8 cellular contexts compared by ENCODE assay signal in genomic region chr2:100292022-100292580, GRCh38. TPM values are rescaled to one million over a fixed set of nuclear protein-coding genes. Genes with fewer than 3 reads are reported as not detected.
DNase-seq lines count a peak whose midpoint lies in the region; ATAC-seq, FAIRE-seq and TF ChIP-seq lines count a peak whose summit lies in the region.

No MANE protein-coding gene starts in this region.

- no peaks in the 10 kb centered on the region for H3K9me3 Mint-ChIP-seq in HFFc6

- peak overlapping the region; percentile 98 to 99 for H3K27ac ChIP-seq in A549
- H3K27ac ChIP-seq in dorsolateral prefrontal cortex, result peak overlapping the region in 46 of 59 donors; percentile 1 to 88 (median 68)
- peak overlapping the region; percentile 91 for H3K27ac ChIP-seq in osteoblast (ENCODE audit: low read depth, low read length)

- H3K36me3 ChIP-seq in osteoblast (ENCODE audit: insufficient read depth, low read length), result no peaks in the 10 kb centered on the region

- H2AFZ ChIP-seq in osteoblast (ENCODE audit: low read length), result no peak overlapping the region

- POLR2A ChIA-PET in A549 (lab: Yijun Ruan, JAX), result interaction anchor here (0.7 to 2.6 kb wide), 7 partner anchors 10 to 271 kb away, joined by 3 to 49 read pairs (median 7); partner anchors contain the start of genes CHST10, LONRF2 and PDCL3

- no peak overlapping the region for H3K4me3 Mint-ChIP-seq in HFFc6

- H4K20me1 ChIP-seq in osteoblast (ENCODE audit: insufficient read depth, low read length), result no peaks in the 10 kb centered on the region

- TF ChIP-seq CTCF in A549 (IDR thresholded peaks at IDR 0.05), result no peak
- TF ChIP-seq CTCF in HFFc6 (IDR thresholded peaks at IDR 0.05), result peak; percentile 30; the same call in 1 of the 2 replicates
- no peak for TF ChIP-seq CTCF in dorsolateral prefrontal cortex (IDR thresholded peaks at IDR 0.05 in 54 of 56, conservative IDR thresholded peaks at IDR 0.05 in 2 of 56; ENCODE audit: low read depth in 1 of 56, partially characterized antibody in 56 of 56)
- no peak for TF ChIP-seq CTCF in osteoblast (IDR thresholded peaks at IDR 0.05; ENCODE audit: extremely low read depth, low read depth, low read length)

- peak overlapping the region; percentile 87 for H3K4me2 ChIP-seq in A549
- H3K4me2 ChIP-seq in osteoblast (ENCODE audit: insufficient read depth, low read length), result peak overlapping the region; percentile 42

- peak; percentile 32 to 53; a peak in 4 of 5 replicates for TF ChIP-seq RAD21 in A549 (conservative IDR thresholded peaks at IDR 0.05 in 1 of 2, IDR thresholded peaks at IDR 0.05 in 1 of 2)

- H3K27me3 Mint-ChIP-seq in HFFc6 (ENCODE audit: insufficient read depth), result peaks cover 6% of the 10 kb centered on the region

- TF ChIP-seq EP300 in A549 (IDR thresholded peaks at IDR 0.05), result peak; percentile 79 to 91; a peak in 3 of 5 replicates

- FAIRE-seq in A549 (lab: Jason Lieb, UNC), result no peak

- intact Hi-C loops in dorsolateral prefrontal cortex (cut with DNase I), result no loop called here

- no peaks in the 10 kb centered on the region for H3K4me1 Mint-ChIP-seq in HFFc6 (ENCODE audit: low read depth)

- H3K36me3 Mint-ChIP-seq in HFFc6 (ENCODE audit: low read depth), result no peaks in the 10 kb centered on the region

- peaks cover 40% of the 10 kb centered on the region for H3K4me1 ChIP-seq in A549
- H3K4me1 ChIP-seq in osteoblast (ENCODE audit: insufficient read depth, low read length), result peaks cover 23% of the 10 kb centered on the region

- 3% methylated on average over 4 of the region's 4 CpGs for WGBS in A549 (ENCODE audit: missing lambda C conversion rate)

- H3K27me3 ChIP-seq in dorsolateral prefrontal cortex (no peaks in the 10 kb centered on the region), osteoblast (ENCODE audit: insufficient read depth, low read length) (peaks cover 12% of the 10 kb centered on the region)

- H3K79me2 ChIP-seq in osteoblast (ENCODE audit: insufficient read depth, low read length), result no peaks in the 10 kb centered on the region

- CTCF ChIA-PET in A549 (lab: Yijun Ruan, JAX), result interaction anchor here (0.6 to 10.0 kb wide), 15 partner anchors 9 to 473 kb away, joined by 3 to 93 read pairs (median 4); partner anchors contain the start of gene LONRF2

- H3K9me3 ChIP-seq in A549 (no peaks in the 10 kb centered on the region), osteoblast (ENCODE audit: low read depth, low read length) (no peaks in the 10 kb centered on the region)

- ATAC-seq in A549, result peak; percentile 89
- ATAC-seq in HG03108 (IDR thresholded peaks at IDR 0.05; ENCODE audit: unreplicated experiment), result no peak
- ATAC-seq in GM18873 (IDR thresholded peaks at IDR 0.05; ENCODE audit: low FRiP score, unreplicated experiment), result no peak

- H3K4me3 ChIP-seq in A549 (peak overlapping the region; percentile 7; the same call in 1 of the 3 replicates), dorsolateral prefrontal cortex (no peak overlapping the region), osteoblast (ENCODE audit: insufficient read depth, low read length) (no peak overlapping the region)

- no peak for TF ChIP-seq POLR2A in A549 (IDR thresholded peaks at IDR 0.05; ENCODE audit: low read length)

- H3K27ac Mint-ChIP-seq in HFFc6, result no peak overlapping the region

- DNase-seq in A549 (ENCODE audit: low read depth in 1 of 2, low spot score in 1 of 2), result peak; percentile 82 to 99
- peak; percentile 96 for DNase-seq in HFFc6
- peak; percentile 47 to 82 for DNase-seq in SW 1271 (lab: John Stamatoyannopoulos, UW)
- peak in 2 of 10 donors; percentile 27 to 53 for DNase-seq in dorsolateral prefrontal cortex
- DNase-seq in osteoblast (ENCODE audit: insufficient read length, low spot score, missing footprints), result no peak
- DNase-seq in mesenteric fat pad (ENCODE audit: low spot score), result no peak

TF ChIP-seq in A549, 52 proteins besides CTCF, POLR2A, EP300 and RAD21 (continues in another document):
- TF ChIP-seq FOSB (CRISPR knock-in tag; IDR thresholded peaks at IDR 0.05), result no peak
- peak; percentile 94 for TF ChIP-seq JUNB (IDR thresholded peaks at IDR 0.05)
- TF ChIP-seq HEYL (CRISPR knock-in tag; IDR thresholded peaks at IDR 0.05), result no peak
- peak; percentile 66; the same call in 1 of the 2 replicates for TF ChIP-seq MAX (IDR thresholded peaks at IDR 0.05)
- TF ChIP-seq ZC3H11A (IDR thresholded peaks at IDR 0.05), result no peak
- TF ChIP-seq, protein P1, sequence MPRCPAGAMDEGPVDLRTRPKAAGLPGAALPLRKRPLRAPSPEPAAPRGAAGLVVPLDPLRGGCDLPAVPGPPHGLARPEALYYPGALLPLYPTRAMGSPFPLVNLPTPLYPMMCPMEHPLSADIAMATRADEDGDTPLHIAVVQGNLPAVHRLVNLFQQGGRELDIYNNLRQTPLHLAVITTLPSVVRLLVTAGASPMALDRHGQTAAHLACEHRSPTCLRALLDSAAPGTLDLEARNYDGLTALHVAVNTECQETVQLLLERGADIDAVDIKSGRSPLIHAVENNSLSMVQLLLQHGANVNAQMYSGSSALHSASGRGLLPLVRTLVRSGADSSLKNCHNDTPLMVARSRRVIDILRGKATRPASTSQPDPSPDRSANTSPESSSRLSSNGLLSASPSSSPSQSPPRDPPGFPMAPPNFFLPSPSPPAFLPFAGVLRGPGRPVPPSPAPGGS (IDR thresholded peaks at IDR 0.05), result no peak; the same call in 2 of the 3 replicates
- no peak for TF ChIP-seq ZNF302 (CRISPR knock-in tag; IDR thresholded peaks at IDR 0.05)
- TF ChIP-seq FOXS1 (CRISPR knock-in tag; IDR thresholded peaks at IDR 0.05), result no peak
- TF ChIP-seq HOXB13 (CRISPR knock-in tag; IDR thresholded peaks at IDR 0.05; ENCODE audit: low read depth), result no peak
- TF ChIP-seq, protein P2, sequence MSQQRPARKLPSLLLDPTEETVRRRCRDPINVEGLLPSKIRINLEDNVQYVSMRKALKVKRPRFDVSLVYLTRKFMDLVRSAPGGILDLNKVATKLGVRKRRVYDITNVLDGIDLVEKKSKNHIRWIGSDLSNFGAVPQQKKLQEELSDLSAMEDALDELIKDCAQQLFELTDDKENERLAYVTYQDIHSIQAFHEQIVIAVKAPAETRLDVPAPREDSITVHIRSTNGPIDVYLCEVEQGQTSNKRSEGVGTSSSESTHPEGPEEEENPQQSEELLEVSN (IDR thresholded peaks at IDR 0.05; ENCODE audit: borderline replicate concordance, low read depth), result 0 out of 2 replicates have a peak, but pooled peaks have one; percentile 7
- TF ChIP-seq BHLHE40 (IDR thresholded peaks at IDR 0.05; ENCODE audit: low read depth, low read length), result no peak
- TF ChIP-seq MAFK (IDR thresholded peaks at IDR 0.05; ENCODE audit: partially characterized antibody), result no peak
- TF ChIP-seq SMC3 (IDR thresholded peaks at IDR 0.05), result peak; percentile 48
- TF ChIP-seq HDAC2 (IDR thresholded peaks at IDR 0.05), result no peak
- peak in 1 of 2 experiments; percentile 79; a peak in 4 of 5 replicates for TF ChIP-seq JUN (IDR thresholded peaks at IDR 0.05)
- TF ChIP-seq TP53 (CRISPR knock-in tag; IDR thresholded peaks at IDR 0.05), result no peak
- TF ChIP-seq, protein P3, sequence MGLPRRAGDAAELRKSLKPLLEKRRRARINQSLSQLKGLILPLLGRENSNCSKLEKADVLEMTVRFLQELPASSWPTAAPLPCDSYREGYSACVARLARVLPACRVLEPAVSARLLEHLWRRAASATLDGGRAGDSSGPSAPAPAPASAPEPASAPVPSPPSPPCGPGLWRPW (IDR thresholded peaks at IDR 0.05), result no peak
- TF ChIP-seq EHMT2 (IDR thresholded peaks at IDR 0.05; ENCODE audit: low read depth), result no peak
- no peak for TF ChIP-seq RCOR1 (IDR thresholded peaks at IDR 0.05; ENCODE audit: low read depth, low read length)
- TF ChIP-seq ZFP36 (IDR thresholded peaks at IDR 0.05; ENCODE audit: borderline replicate concordance, partially characterized antibody), result no peak
- TF ChIP-seq CBX2 (IDR thresholded peaks at IDR 0.05; ENCODE audit: borderline replicate concordance, low read depth), result no peak
- TF ChIP-seq, protein P4, sequence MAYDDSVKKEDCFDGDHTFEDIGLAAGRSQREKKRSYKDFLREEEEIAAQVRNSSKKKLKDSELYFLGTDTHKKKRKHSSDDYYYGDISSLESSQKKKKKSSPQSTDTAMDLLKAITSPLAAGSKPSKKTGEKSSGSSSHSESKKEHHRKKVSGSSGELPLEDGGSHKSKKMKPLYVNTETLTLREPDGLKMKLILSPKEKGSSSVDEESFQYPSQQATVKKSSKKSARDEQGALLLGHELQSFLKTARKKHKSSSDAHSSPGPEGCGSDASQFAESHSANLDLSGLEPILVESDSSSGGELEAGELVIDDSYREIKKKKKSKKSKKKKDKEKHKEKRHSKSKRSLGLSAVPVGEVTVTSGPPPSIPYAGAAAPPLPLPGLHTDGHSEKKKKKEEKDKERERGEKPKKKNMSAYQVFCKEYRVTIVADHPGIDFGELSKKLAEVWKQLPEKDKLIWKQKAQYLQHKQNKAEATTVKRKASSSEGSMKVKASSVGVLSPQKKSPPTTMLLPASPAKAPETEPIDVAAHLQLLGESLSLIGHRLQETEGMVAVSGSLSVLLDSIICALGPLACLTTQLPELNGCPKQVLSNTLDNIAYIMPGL (CRISPR knock-in tag; IDR thresholded peaks at IDR 0.05; ENCODE audit: borderline replicate concordance), result no peak
- peak; percentile 75 to 93 for TF ChIP-seq CEBPB (IDR thresholded peaks at IDR 0.05)
- TF ChIP-seq ATOH8 (CRISPR knock-in tag; IDR thresholded peaks at IDR 0.05; ENCODE audit: low read depth), result no peak
- TF ChIP-seq CBX8 (IDR thresholded peaks at IDR 0.05), result no peak

RNA-seq across cellular contexts. Expression of gene LONRF2, which starts 30.2 kb away (rescaled TPM):
- 17.9 and 21.8 TPM in 2 replicates for polyA plus RNA-seq in A549 (2011; rRNA removed)
- polyA plus RNA-seq in A549 (2012; cell fraction: cytosol; rRNA removed), result 2.2 and 2.7 TPM in 2 replicates
- polyA plus RNA-seq in A549 (2012; cell fraction: nucleus; rRNA removed), result 6.8 and 10.0 TPM in 2 replicates
- 4.7 to 5.5 TPM (median 4.8 TPM) in 3 replicates for polyA plus RNA-seq in A549 (2017; fragmentation: RNase III; extraction: RNeasy Plus Mini Kit Qiagen cat#74134 plus additional on column Dnase treatment)
- polyA minus RNA-seq in A549 (2011; rRNA and poly(A)+ RNA removed), result 22.2 and 25.8 TPM in 2 replicates
- not detected for total RNA-seq in HFFc6 (2021; fragmentation: NEBNext Ultra II Directional; extraction: Animal tissue kit (Norgen Biotek cat#: 25700))
- total RNA-seq in dorsolateral prefrontal cortex, result 100 to 1,000 TPM in 81 of 120 experiments, 10 to 100 TPM in 39; 36.5 to 177 (median 112) TPM
- under 0.01 TPM in 2 replicates for total RNA-seq in osteoblast
- 5.9 TPM for total RNA-seq in mesenteric fat pad

Comparison
In these comparisons a context has a peak if more than half of its experiments do, and no peak if none do; other contexts are left out.
1. ATAC-seq: peak in A549 (2 of 2); none in HG03108 (single experiment) and GM18873 (single experiment).
2. DNase-seq: peak in A549 (2 of 2), HFFc6 (single experiment) and SW 1271 (2 of 2); none in osteoblast (single experiment) and mesenteric fat pad (single experiment).
3. Peak in every context shown above with its lines, with median percentiles within 50 percentile points of each other: H3K27ac ChIP-seq.